12 cellular contexts compared by ENCODE assay signal in genomic region chr16:3066440-3066748, GRCh38. TPM values are rescaled to one million over a fixed set of nuclear protein-coding genes. Genes with fewer than 3 reads are reported as not detected.
DNase-seq lines count a peak whose midpoint lies in the region; ATAC-seq and TF ChIP-seq lines count a peak whose summit lies in the region.
"Had no signal": no experiment of that assay in that cellular context is flagged by ENCODE, and none has a peak within 500 bp of the region (broad histone marks: within the 10 kb centered on the region; RNA-seq: fewer than 3 reads in every experiment).

No MANE protein-coding gene starts in this region.

- peak overlapping the region; percentile 97 for H3K27ac Mint-ChIP-seq in activated CD8-positive, alpha-beta memory T cell treated with anti-CD3 and anti-CD28 coated beads, Interleukin-2, amount 10 ng/mL, durations not matched to agents 7 days and 5 days
- H3K27ac Mint-ChIP-seq in activated naive CD4-positive, alpha-beta T cell treated with anti-CD3 and anti-CD28 coated beads, Interleukin-2, amount 50 U/mL, for 24 hours = peak overlapping the region; percentile 99

- H3K9me3 ChIP-seq in liver (ENCODE audit: control insufficient read depth in 4 of 4, low read length in 3 of 4) = no peaks in the 10 kb centered on the region
- no peaks in the 10 kb centered on the region for H3K9me3 ChIP-seq in stomach smooth muscle (ENCODE audit: control insufficient read depth in 2 of 2, low read length in 2 of 2)

- peaks cover 62% of the 10 kb centered on the region for H3K4me1 Mint-ChIP-seq in activated CD8-positive, alpha-beta memory T cell treated with anti-CD3 and anti-CD28 coated beads, Interleukin-2, amount 10 ng/mL, durations not matched to agents 7 days and 5 days
- peaks cover 64% of the 10 kb centered on the region for H3K4me1 Mint-ChIP-seq in activated naive CD4-positive, alpha-beta T cell treated with anti-CD3 and anti-CD28 coated beads, Interleukin-2, amount 50 U/mL, for 24 hours

- H3K9ac ChIP-seq in liver (ENCODE audit: low read depth in 1 of 2, low read length in 2 of 2) = peak overlapping the region; percentile 30 to 84
- peak overlapping the region in 1 of 2 donors; percentile 22 for H3K9ac ChIP-seq in stomach smooth muscle (ENCODE audit: low read length in 2 of 2)

- peak; percentile 4 for ATAC-seq in activated CD8-positive, alpha-beta memory T cell treated with anti-CD3 and anti-CD28 coated beads, Interleukin-2, amount 10 ng/mL, durations not matched to agents 7 days and 5 days
- no peak for ATAC-seq in foreskin keratinocyte

- H3K27me3 ChIP-seq in liver (ENCODE audit: control insufficient read depth in 4 of 4, insufficient read depth in 4 of 4, low read length in 3 of 4) = no peaks in the 10 kb centered on the region
- peaks cover 0 to 3% of the 10 kb centered on the region in 2 donors for H3K27me3 ChIP-seq in stomach smooth muscle (ENCODE audit: control insufficient read depth in 1 of 2, insufficient read depth in 2 of 2, low read length in 2 of 2)
- H3K27me3 ChIP-seq in foreskin keratinocyte = no peaks in the 10 kb centered on the region

- in situ Hi-C loops in KBM-7 (cut with MboI; ENCODE audit: low pct_unique_long_range_greater_than_20kb, low sequenced_read_pairs) = no loop called here

- CTCF ChIA-PET in activated CD8-positive, alpha-beta memory T cell treated with anti-CD3 and anti-CD28 coated beads, Interleukin-2, amount 10 ng/mL, durations not matched to agents 7 days and 5 days (lab: Charles Lee) = interaction anchor here (0.6 to 14.1 kb wide), 8 partner anchors 8 to 64 kb away, joined by 3 to 346 read pairs (median 12); partner anchors contain the start of genes ZNF213 and ZSCAN10

- TF ChIP-seq RAD21 in liver (IDR thresholded peaks at IDR 0.05) = no peak

- no peaks in the 10 kb centered on the region for H3K27me3 Mint-ChIP-seq in activated CD8-positive, alpha-beta memory T cell treated with anti-CD3 and anti-CD28 coated beads, Interleukin-2, amount 10 ng/mL, durations not matched to agents 7 days and 5 days
- H3K27me3 Mint-ChIP-seq in activated naive CD4-positive, alpha-beta T cell treated with anti-CD3 and anti-CD28 coated beads, Interleukin-2, amount 50 U/mL, for 24 hours = no peaks in the 10 kb centered on the region

- TF ChIP-seq CTCF in liver (IDR thresholded peaks at IDR 0.05; ENCODE audit: low read depth, low read length, missing input control) = no peak
- TF ChIP-seq CTCF in foreskin keratinocyte (conservative IDR thresholded peaks at IDR 0.05) = no peak

- peaks cover 2% of the 10 kb centered on the region for H3K9me3 Mint-ChIP-seq in activated CD8-positive, alpha-beta memory T cell treated with anti-CD3 and anti-CD28 coated beads, Interleukin-2, amount 10 ng/mL, durations not matched to agents 7 days and 5 days (ENCODE audit: low read depth)
- H3K9me3 Mint-ChIP-seq in activated naive CD4-positive, alpha-beta T cell treated with anti-CD3 and anti-CD28 coated beads, Interleukin-2, amount 50 U/mL, for 24 hours = no peaks in the 10 kb centered on the region

- H3K4me3 ChIP-seq in liver (ENCODE audit: low read depth in 1 of 3, low read length in 3 of 3) (peak overlapping the region; percentile 51 to 89 (median 84)), stomach smooth muscle (ENCODE audit: low read length in 2 of 2) (peak overlapping the region; percentile 22 to 71)

- H3K27ac ChIP-seq in liver (ENCODE audit: low read depth in 1 of 2, low read length in 2 of 2) (peak overlapping the region; percentile 82 to 88), stomach smooth muscle (ENCODE audit: low read length) (no peak overlapping the region), foreskin keratinocyte (no peak overlapping the region)

- DNase-seq in activated CD8-positive, alpha-beta memory T cell treated with anti-CD3 and anti-CD28 coated beads, Interleukin-2, amount 10 ng/mL, durations not matched to agents 7 days and 5 days = no peak
- no peak for DNase-seq in activated CD8-positive, alpha-beta memory T cell treated with anti-CD3 and anti-CD28 coated beads, Interleukin-2, amount 50 U/mL, for 4 hours
- DNase-seq in foreskin keratinocyte (no peak), NCI-H526 (lab: John Stamatoyannopoulos, UW) (no peak), KBM-7 (no peak)
- DNase-seq: ACHN, erythroblast had no signal

- H3K36me3 ChIP-seq in liver (ENCODE audit: control insufficient read depth in 4 of 4, insufficient read depth in 3 of 4, low read depth in 1 of 4, low read length in 3 of 4) = peaks cover 0 to 9% (median 3%) of the 10 kb centered on the region in 4 donors
- H3K36me3 ChIP-seq in stomach smooth muscle (ENCODE audit: control insufficient read depth in 2 of 2, insufficient read depth in 2 of 2, low read length in 2 of 2) = no peaks in the 10 kb centered on the region

- H3K36me3 Mint-ChIP-seq in activated CD8-positive, alpha-beta memory T cell treated with anti-CD3 and anti-CD28 coated beads, Interleukin-2, amount 10 ng/mL, durations not matched to agents 7 days and 5 days = peaks cover 51% of the 10 kb centered on the region
- H3K36me3 Mint-ChIP-seq in activated naive CD4-positive, alpha-beta T cell treated with anti-CD3 and anti-CD28 coated beads, Interleukin-2, amount 50 U/mL, for 24 hours = peaks cover 15% of the 10 kb centered on the region

- H3K4me1 ChIP-seq in liver (ENCODE audit: control insufficient read depth in 4 of 4, insufficient read depth in 4 of 4, low read length in 3 of 4) = peaks cover 0 to 9% (median 5%) of the 10 kb centered on the region in 4 donors
- peaks cover 13% of the 10 kb centered on the region for H3K4me1 ChIP-seq in stomach smooth muscle (ENCODE audit: control insufficient read depth, insufficient read depth, low read length)
- no peaks in the 10 kb centered on the region for H3K4me1 ChIP-seq in foreskin keratinocyte

- H3K4me3 Mint-ChIP-seq in activated CD8-positive, alpha-beta memory T cell treated with anti-CD3 and anti-CD28 coated beads, Interleukin-2, amount 10 ng/mL, durations not matched to agents 7 days and 5 days = peak overlapping the region; percentile 100
- H3K4me3 Mint-ChIP-seq in activated naive CD4-positive, alpha-beta T cell treated with anti-CD3 and anti-CD28 coated beads, Interleukin-2, amount 50 U/mL, for 24 hours = peak overlapping the region; percentile 100

- 87% methylated on average over 7 of the region's 7 CpGs for WGBS in liver

TF ChIP-seq in liver, 16 proteins besides CTCF, POLR2A, EP300 and RAD21 (continues in another document):
- TF ChIP-seq MAX (IDR thresholded peaks at IDR 0.05) (no peak), FOXA1 (IDR thresholded peaks at IDR 0.05) (no peak), NR2F2 (IDR thresholded peaks at IDR 0.05) (no peak), HNF4A (conservative IDR thresholded peaks at IDR 0.05) (no peak), EGR1 (IDR thresholded peaks at IDR 0.05; ENCODE audit: low read depth in 2 of 2) (no peak), TAF1 (conservative IDR thresholded peaks at IDR 0.05) (no peak), RXRA (IDR thresholded peaks at IDR 0.05) (no peak), ATF3 (IDR thresholded peaks at IDR 0.05) (no peak)

RNA-seq across cellular contexts. Expression of gene IL32, which starts 1.0 kb away (rescaled TPM):
- 1,000 to 10,000 TPM; 2,870 to 3,468 TPM for total RNA-seq in activated CD8-positive, alpha-beta memory T cell treated with anti-CD3 and anti-CD28 coated beads, Interleukin-2, amount 10 ng/mL, durations not matched to agents 7 days and 5 days
- total RNA-seq in liver (100 to 1,000 TPM in 1 of 2 donors, 1 to 10 TPM in 1; 8.6 to 328 TPM), foreskin keratinocyte (13.2 and 28.3 TPM in 2 replicates)
- polyA plus RNA-seq in liver (100 to 1,000 TPM in 1 of 2 donors, 10 to 100 TPM in 1; 93.4 to 300 TPM), foreskin keratinocyte (28.4 and 54.3 TPM in 2 replicates)

RNA-seq across cellular contexts. Expression of gene MMP25, which starts 20.0 kb away (rescaled TPM):
- 10 to 100 TPM; 34.0 to 88.3 TPM for total RNA-seq in activated CD8-positive, alpha-beta memory T cell treated with anti-CD3 and anti-CD28 coated beads, Interleukin-2, amount 10 ng/mL, durations not matched to agents 7 days and 5 days
- total RNA-seq in liver (1 to 10 TPM in 1 of 2 donors, under 1 TPM in 1; 0.47 to 2.7 TPM), foreskin keratinocyte (0.35 and 1.8 TPM in 2 replicates)
- polyA plus RNA-seq in liver (1 to 10 TPM in 1 of 2 donors, under 1 TPM in 1; 0.57 to 1.3 TPM), foreskin keratinocyte (0.69 and 1.9 TPM in 2 replicates)

RNA-seq across cellular contexts. Expression of gene BICDL2, which starts 29.6 kb away (rescaled TPM):
- under 1 TPM in 1 of 2 experiments, not detected in 1; 0.50 TPM for total RNA-seq in activated CD8-positive, alpha-beta memory T cell treated with anti-CD3 and anti-CD28 coated beads, Interleukin-2, amount 10 ng/mL, durations not matched to agents 7 days and 5 days
- total RNA-seq in liver (under 1 TPM in 1 of 2 donors, not detected in 1; 0.59 TPM), foreskin keratinocyte (0.39 and 0.68 TPM in 2 replicates)
- polyA plus RNA-seq in liver (under 1 TPM; 0.15 to 0.33 TPM), foreskin keratinocyte (0.37 and 1.1 TPM in 2 replicates)

RNA-seq across cellular contexts. Expression of gene ZSCAN10, which starts 32.7 kb away (rescaled TPM):
- under 1 TPM; 0.21 to 0.23 TPM for total RNA-seq in activated CD8-positive, alpha-beta memory T cell treated with anti-CD3 and anti-CD28 coated beads, Interleukin-2, amount 10 ng/mL, durations not matched to agents 7 days and 5 days
- total RNA-seq in liver (not detected), foreskin keratinocyte (not detected in 2 replicates)
- polyA plus RNA-seq in liver (not detected), foreskin keratinocyte (not detected in 2 replicates)
- total RNA-seq: lower leg skin, ureter had no signal

RNA-seq across cellular contexts. Expression of gene THOC6, which starts 42.6 kb away (rescaled TPM):
- 10 to 100 TPM; 45.6 to 51.5 TPM for total RNA-seq in activated CD8-positive, alpha-beta memory T cell treated with anti-CD3 and anti-CD28 coated beads, Interleukin-2, amount 10 ng/mL, durations not matched to agents 7 days and 5 days
- total RNA-seq in liver (10 to 100 TPM; 12.6 to 14.8 TPM), foreskin keratinocyte (30.2 and 39.4 TPM in 2 replicates)
- polyA plus RNA-seq in liver (10 to 100 TPM; 10.8 TPM), foreskin keratinocyte (39.2 and 48.9 TPM in 2 replicates)

Comparison
In these comparisons a context has a peak if more than half of its experiments do, and no peak if none do; other contexts are left out.
1. H3K27ac ChIP-seq: peak in liver (2 of 2); none in stomach smooth muscle (single experiment) and foreskin keratinocyte (single experiment).
2. RNA of gene IL32, which starts 1.0 kb away (total RNA-seq): 2,870 to 3,468 TPM in activated CD8-positive, alpha-beta memory T cell treated with anti-CD3 and anti-CD28 coated beads, Interleukin-2, amount 10 ng/mL, durations not matched to agents 7 days and 5 days; 8.6 to 328 TPM in liver and 13.2 to 28.3 TPM in foreskin keratinocyte; every median in the first group is over 4 times any median in the second.
3. RNA of gene MMP25, which starts 20.0 kb away (total RNA-seq): 34.0 to 88.3 TPM in activated CD8-positive, alpha-beta memory T cell treated with anti-CD3 and anti-CD28 coated beads, Interleukin-2, amount 10 ng/mL, durations not matched to agents 7 days and 5 days; 0.47 to 2.7 TPM in liver and 0.35 to 1.8 TPM in foreskin keratinocyte; every median in the first group is over 4 times any median in the second.